In genomic region chr19:18419699-18420460, GRCh38 we compare ENCODE assay signal across 1 cellular context.
A peak's percentile ranks its signal among the peaks of the same experiment; 100 is the strongest.
TF ChIP-seq lines count a peak whose summit lies in the region.

No MANE protein-coding gene starts in this region.

TF ChIP-seq in HepG2, 621 proteins besides CTCF, POLR2A, EP300 and RAD21 (continued from another document and continues in another):
- TF ChIP-seq HNF1A (IDR thresholded peaks at IDR 0.05; ENCODE audit: low read depth) = no peak
- TF ChIP-seq HNF1A (CRISPR knock-in tag; IDR thresholded peaks at IDR 0.05; ENCODE audit: borderline replicate concordance) = no peak; the same call in 1 of the 2 replicates
- TF ChIP-seq ZNF75D (CRISPR knock-in tag; IDR thresholded peaks at IDR 0.05; ENCODE audit: borderline replicate concordance) = no peak
- TF ChIP-seq ATAD3A (CRISPR knock-in tag; IDR thresholded peaks at IDR 0.05) = no peak
- TF ChIP-seq YEATS4 (CRISPR knock-in tag; IDR thresholded peaks at IDR 0.05; ENCODE audit: borderline replicate concordance) = peak; percentile 31; the same call in 1 of the 2 replicates
- no peak for TF ChIP-seq ZNF264 (CRISPR knock-in tag; IDR thresholded peaks at IDR 0.05)
- TF ChIP-seq TCF7L2 (IDR thresholded peaks at IDR 0.05; ENCODE audit: low read depth, low read length) = no peak
- TF ChIP-seq ZFP36L2 (CRISPR knock-in tag; IDR thresholded peaks at IDR 0.05) = no peak
- no peak for TF ChIP-seq ATF7 (IDR thresholded peaks at IDR 0.05)
- TF ChIP-seq ATF7 (CRISPR knock-in tag; IDR thresholded peaks at IDR 0.05) = no peak
- no peak for TF ChIP-seq ZNF101 (CRISPR knock-in tag; IDR thresholded peaks at IDR 0.05; ENCODE audit: borderline replicate concordance, low read depth)
- TF ChIP-seq, protein P1, sequence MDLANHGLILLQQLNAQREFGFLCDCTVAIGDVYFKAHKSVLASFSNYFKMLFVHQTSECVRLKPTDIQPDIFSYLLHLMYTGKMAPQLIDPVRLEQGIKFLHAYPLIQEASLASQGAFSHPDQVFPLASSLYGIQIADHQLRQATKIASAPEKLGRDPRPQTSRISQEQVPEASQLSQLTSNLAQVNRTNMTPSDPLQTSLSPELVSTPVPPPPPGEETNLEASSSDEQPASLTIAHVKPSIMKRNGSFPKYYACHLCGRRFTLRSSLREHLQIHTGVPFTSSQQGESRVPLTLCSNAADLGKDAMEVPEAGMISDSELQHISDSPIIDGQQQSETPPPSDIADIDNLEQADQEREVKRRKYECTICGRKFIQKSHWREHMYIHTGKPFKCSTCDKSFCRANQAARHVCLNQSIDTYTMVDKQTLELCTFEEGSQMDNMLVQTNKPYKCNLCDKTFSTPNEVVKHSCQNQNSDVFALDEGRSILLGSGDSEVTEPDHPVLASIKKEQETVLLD (CRISPR knock-in tag; IDR thresholded peaks at IDR 0.05; ENCODE audit: low read depth) = no peak
- no peak for TF ChIP-seq GATA4 (IDR thresholded peaks at IDR 0.05; ENCODE audit: borderline replicate concordance, low read depth)
- TF ChIP-seq ISX (CRISPR knock-in tag; conservative IDR thresholded peaks at IDR 0.05) = 0 out of 2 replicates have a peak, but pooled peaks have one; percentile 7
- TF ChIP-seq HNF4G (IDR thresholded peaks at IDR 0.05; ENCODE audit: borderline replicate concordance, low read depth, low read length) = peak; percentile 15; the same call in 1 of the 2 replicates
- TF ChIP-seq HNF4G (CRISPR knock-in tag; IDR thresholded peaks at IDR 0.05; ENCODE audit: borderline replicate concordance, low read depth) = no peak
- TF ChIP-seq PHF21A (CRISPR knock-in tag; IDR thresholded peaks at IDR 0.05) = peak; percentile 74
- no peak for TF ChIP-seq TIGD3 (CRISPR knock-in tag; IDR thresholded peaks at IDR 0.05; ENCODE audit: borderline replicate concordance)
- no peak for TF ChIP-seq SIN3B (IDR thresholded peaks at IDR 0.05; ENCODE audit: low read length)
- no peak; the same call in 1 of the 2 replicates for TF ChIP-seq ARNT2 (CRISPR knock-in tag; IDR thresholded peaks at IDR 0.05; ENCODE audit: low read depth)
- TF ChIP-seq, protein P2, sequence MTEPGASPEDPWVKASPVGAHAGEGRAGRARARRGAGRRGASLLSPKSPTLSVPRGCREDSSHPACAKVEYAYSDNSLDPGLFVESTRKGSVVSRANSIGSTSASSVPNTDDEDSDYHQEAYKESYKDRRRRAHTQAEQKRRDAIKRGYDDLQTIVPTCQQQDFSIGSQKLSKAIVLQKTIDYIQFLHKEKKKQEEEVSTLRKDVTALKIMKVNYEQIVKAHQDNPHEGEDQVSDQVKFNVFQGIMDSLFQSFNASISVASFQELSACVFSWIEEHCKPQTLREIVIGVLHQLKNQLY (CRISPR knock-in tag; IDR thresholded peaks at IDR 0.05) = no peak
- TF ChIP-seq ZFYVE20 (CRISPR knock-in tag; IDR thresholded peaks at IDR 0.05; ENCODE audit: borderline replicate concordance, low read depth) = no peak
- 0 out of 2 replicates have a peak, but pooled peaks have one; percentile 20 for TF ChIP-seq MIXL1 (CRISPR knock-in tag; IDR thresholded peaks at IDR 0.05)
- peak; percentile 36; the same call in 1 of the 2 replicates for TF ChIP-seq HDAC2 (CRISPR knock-in tag; IDR thresholded peaks at IDR 0.05)
- TF ChIP-seq EHMT2 (IDR thresholded peaks at IDR 0.05; ENCODE audit: borderline replicate concordance, low read depth, low read length) = no peak
- TF ChIP-seq ZNF549 (CRISPR knock-in tag; IDR thresholded peaks at IDR 0.05) = no peak
- TF ChIP-seq, protein P3, sequence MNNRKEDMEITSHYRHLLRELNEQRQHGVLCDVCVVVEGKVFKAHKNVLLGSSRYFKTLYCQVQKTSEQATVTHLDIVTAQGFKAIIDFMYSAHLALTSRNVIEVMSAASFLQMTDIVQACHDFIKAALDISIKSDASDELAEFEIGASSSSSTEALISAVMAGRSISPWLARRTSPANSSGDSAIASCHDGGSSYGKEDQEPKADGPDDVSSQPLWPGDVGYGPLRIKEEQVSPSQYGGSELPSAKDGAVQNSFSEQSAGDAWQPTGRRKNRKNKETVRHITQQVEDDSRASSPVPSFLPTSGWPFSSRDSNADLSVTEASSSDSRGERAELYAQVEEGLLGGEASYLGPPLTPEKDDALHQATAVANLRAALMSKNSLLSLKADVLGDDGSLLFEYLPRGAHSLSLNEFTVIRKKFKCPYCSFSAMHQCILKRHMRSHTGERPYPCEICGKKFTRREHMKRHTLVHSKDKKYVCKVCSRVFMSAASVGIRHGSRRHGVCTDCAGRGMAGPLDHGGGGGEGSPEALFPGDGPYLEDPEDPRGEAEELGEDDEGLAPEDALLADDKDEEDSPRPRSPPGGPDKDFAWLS (CRISPR knock-in tag; IDR thresholded peaks at IDR 0.05; ENCODE audit: borderline replicate concordance) = 0 out of 2 replicates have a peak, but pooled peaks have one; percentile 37
- 0 out of 2 replicates have a peak, but pooled peaks have one; percentile 3 for TF ChIP-seq TOPORS (CRISPR knock-in tag; IDR thresholded peaks at IDR 0.05)
- TF ChIP-seq GLI4 (CRISPR knock-in tag; IDR thresholded peaks at IDR 0.05; ENCODE audit: borderline replicate concordance) = no peak
- TF ChIP-seq ZNF180 (CRISPR knock-in tag; IDR thresholded peaks at IDR 0.05; ENCODE audit: borderline replicate concordance, low read depth) = no peak
- no peak for TF ChIP-seq ZNF792 (CRISPR knock-in tag; IDR thresholded peaks at IDR 0.05)
- peak; percentile 8 for TF ChIP-seq YY1 (IDR thresholded peaks at IDR 0.05; ENCODE audit: insufficient read depth, insufficient replicate concordance, low read depth, low read length)
- TF ChIP-seq ZNF441 (CRISPR knock-in tag; IDR thresholded peaks at IDR 0.05; ENCODE audit: borderline replicate concordance) = no peak
- peak; percentile 88 for TF ChIP-seq ZNF687 (CRISPR knock-in tag; IDR thresholded peaks at IDR 0.05)
- TF ChIP-seq KLF12 (CRISPR knock-in tag; IDR thresholded peaks at IDR 0.05; ENCODE audit: borderline replicate concordance) = 0 out of 2 replicates have a peak, but pooled peaks have one; percentile 60
- TF ChIP-seq BORCS8-MEF2B (CRISPR knock-in tag; IDR thresholded peaks at IDR 0.05) = peak; percentile 50; the same call in 1 of the 2 replicates
- 0 out of 2 replicates have a peak, but pooled peaks have one; percentile 53 for TF ChIP-seq EED (CRISPR knock-in tag; IDR thresholded peaks at IDR 0.05)
- TF ChIP-seq SNRNP70 (IDR thresholded peaks at IDR 0.05; ENCODE audit: low read depth, low read length) = no peak
- TF ChIP-seq NCOA2 (CRISPR knock-in tag; IDR thresholded peaks at IDR 0.05) = no peak
- no peak for TF ChIP-seq ZNF121 (CRISPR knock-in tag; IDR thresholded peaks at IDR 0.05)
- TF ChIP-seq TRIM24 (CRISPR knock-in tag; IDR thresholded peaks at IDR 0.05) = no peak
- peak; percentile 44; the same call in 1 of the 2 replicates for TF ChIP-seq KDM2A (CRISPR knock-in tag; IDR thresholded peaks at IDR 0.05; ENCODE audit: borderline replicate concordance, low read depth)
- no peak for TF ChIP-seq TP53 (CRISPR knock-in tag; conservative IDR thresholded peaks at IDR 0.05)
- no peak for TF ChIP-seq MXD4 (CRISPR knock-in tag; IDR thresholded peaks at IDR 0.05)
- TF ChIP-seq ZFX (CRISPR knock-in tag; IDR thresholded peaks at IDR 0.05; ENCODE audit: low read depth) = peak; percentile 35
- TF ChIP-seq ZNF788 (CRISPR knock-in tag; IDR thresholded peaks at IDR 0.05; ENCODE audit: borderline replicate concordance) = peak; percentile 62; the same call in 1 of the 2 replicates
- no peak for TF ChIP-seq KDM4B (CRISPR knock-in tag; IDR thresholded peaks at IDR 0.05)
- TF ChIP-seq ZNF17 (CRISPR knock-in tag; IDR thresholded peaks at IDR 0.05) = no peak
- TF ChIP-seq ETV6 (CRISPR knock-in tag; conservative IDR thresholded peaks at IDR 0.05) = no peak
- TF ChIP-seq ELF1 (CRISPR knock-in tag; IDR thresholded peaks at IDR 0.05) = no peak
- TF ChIP-seq SP140L (CRISPR knock-in tag; IDR thresholded peaks at IDR 0.05; ENCODE audit: borderline replicate concordance) = no peak
- no peak for TF ChIP-seq CREB1 (IDR thresholded peaks at IDR 0.05)
- TF ChIP-seq CREB1 (CRISPR knock-in tag; IDR thresholded peaks at IDR 0.05) = no peak
- TF ChIP-seq ZC3H4 (CRISPR knock-in tag; IDR thresholded peaks at IDR 0.05; ENCODE audit: borderline replicate concordance) = no peak
- TF ChIP-seq RBFOX2 (IDR thresholded peaks at IDR 0.05; ENCODE audit: low read depth, low read length) = peak; percentile 71; the same call in 1 of the 2 replicates
- TF ChIP-seq ZNF775 (CRISPR knock-in tag; IDR thresholded peaks at IDR 0.05; ENCODE audit: borderline replicate concordance) = no peak
- TF ChIP-seq, protein P4, sequence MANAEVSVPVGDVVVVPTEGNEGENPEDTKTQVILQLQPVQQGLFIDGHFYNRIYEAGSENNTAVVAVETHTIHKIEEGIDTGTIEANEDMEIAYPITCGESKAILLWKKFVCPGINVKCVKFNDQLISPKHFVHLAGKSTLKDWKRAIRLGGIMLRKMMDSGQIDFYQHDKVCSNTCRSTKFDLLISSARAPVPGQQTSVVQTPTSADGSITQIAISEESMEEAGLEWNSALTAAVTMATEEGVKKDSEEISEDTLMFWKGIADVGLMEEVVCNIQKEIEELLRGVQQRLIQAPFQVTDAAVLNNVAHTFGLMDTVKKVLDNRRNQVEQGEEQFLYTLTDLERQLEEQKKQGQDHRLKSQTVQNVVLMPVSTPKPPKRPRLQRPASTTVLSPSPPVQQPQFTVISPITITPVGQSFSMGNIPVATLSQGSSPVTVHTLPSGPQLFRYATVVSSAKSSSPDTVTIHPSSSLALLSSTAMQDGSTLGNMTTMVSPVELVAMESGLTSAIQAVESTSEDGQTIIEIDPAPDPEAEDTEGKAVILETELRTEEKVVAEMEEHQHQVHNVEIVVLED (CRISPR knock-in tag; IDR thresholded peaks at IDR 0.05; ENCODE audit: borderline replicate concordance) = no peak
- TF ChIP-seq WIZ (CRISPR knock-in tag; IDR thresholded peaks at IDR 0.05) = no peak
- TF ChIP-seq ESRRA (CRISPR knock-in tag; IDR thresholded peaks at IDR 0.05; ENCODE audit: low read depth) = no peak
- TF ChIP-seq ZNF558 (CRISPR knock-in tag; IDR thresholded peaks at IDR 0.05; ENCODE audit: borderline replicate concordance) = 0 out of 2 replicates have a peak, but pooled peaks have one; percentile 3
- TF ChIP-seq ZFP62 (CRISPR knock-in tag; IDR thresholded peaks at IDR 0.05) = no peak
